1 cellular context compared by ENCODE assay signal in genomic region chr12:9344540-9344939, GRCh38.
TF ChIP-seq lines count a peak whose summit lies in the region.

No MANE protein-coding gene starts in this region.

TF ChIP-seq in HepG2, 621 proteins besides CTCF, POLR2A, EP300 and RAD21 (continued from another document):
- TF ChIP-seq CEBPB (IDR thresholded peaks at IDR 0.05; ENCODE audit: borderline replicate concordance, low read depth, low read length): peak; percentile 17; the same call in 1 of the 2 replicates
